ENCODE assay signal across 8 cellular contexts in genomic region chr11:65779669-65779918, GRCh38. TPM values are rescaled to one million over a fixed set of nuclear protein-coding genes. Genes with fewer than 3 reads are reported as not detected.
DNase-seq lines count a peak whose midpoint lies in the region; ATAC-seq and TF ChIP-seq lines count a peak whose summit lies in the region.

No MANE protein-coding gene starts in this region.

- no peaks in the 10 kb centered on the region for H3K9me3 ChIP-seq in CD8-positive, alpha-beta memory T cell (ENCODE audit: low read length)
- H3K9me3 ChIP-seq in PC-3 (ENCODE audit: low read length) = no peaks in the 10 kb centered on the region
- H3K9me3 ChIP-seq in trophoblast cell (ENCODE audit: insufficient read depth, low read depth, low read length) = peaks cover 2% of the 10 kb centered on the region

- H4K12ac ChIP-seq in trophoblast cell (ENCODE audit: low read depth, low read length) = peak overlapping the region; percentile 89

- H3K79me2 ChIP-seq in PC-3 (ENCODE audit: low read length) (peaks cover 44% of the 10 kb centered on the region), trophoblast cell (ENCODE audit: control insufficient read depth, insufficient read depth, low read length, poor library complexity) (peaks cover 29% of the 10 kb centered on the region)

- H2BK5ac ChIP-seq in trophoblast cell (ENCODE audit: low read depth, low read length, poor library complexity) = peak overlapping the region; percentile 98

- no peaks in the 10 kb centered on the region for H3K27me3 Mint-ChIP-seq in CD8-positive, alpha-beta memory T cell

- H3K9me2 ChIP-seq in PC-3 (replicated peaks; ENCODE audit: low read length) = no peaks in the 10 kb centered on the region

- peak overlapping the region; percentile 97 for H4K8ac ChIP-seq in trophoblast cell (ENCODE audit: low read depth, low read length)

- no peaks in the 10 kb centered on the region for H3K9me3 Mint-ChIP-seq in CD8-positive, alpha-beta memory T cell

- peak overlapping the region; percentile 74 for H3K18ac ChIP-seq in trophoblast cell (ENCODE audit: low read length)

- H3K4ac ChIP-seq in trophoblast cell (ENCODE audit: low read depth, low read length) = peak overlapping the region; percentile 58

- H3K23ac ChIP-seq in trophoblast cell (ENCODE audit: low read length) = no peak overlapping the region

- H3K4me2 ChIP-seq in PC-3 (ENCODE audit: low read length) = peak overlapping the region; percentile 96
- peak overlapping the region; percentile 93 for H3K4me2 ChIP-seq in trophoblast cell (ENCODE audit: low read length)

- POLR2A ChIA-PET in CD8-positive, alpha-beta memory T cell (lab: Charles Lee) = no interaction called here
- POLR2A ChIA-PET in PC-3 (lab: Charles Lee; ENCODE audit: unreplicated experiment) = interaction anchor here (0.5 to 0.7 kb wide), 2 partner anchors 37 to 500 kb away, joined by 4 to 5 read pairs; no protein-coding TSS in a partner anchor

- peak overlapping the region; percentile 61 for H2AK5ac ChIP-seq in trophoblast cell (ENCODE audit: low read length)

- CTCF ChIA-PET in CD8-positive, alpha-beta memory T cell (lab: Charles Lee) = interaction anchor here (0.8 to 3.8 kb wide), 31 partner anchors 9 to 738 kb away, joined by 3 to 47 read pairs (median 5); partner anchors contain the start of genes CCDC85B, FIBP, MUS81 and RNASEH2C
- CTCF ChIA-PET in PC-3 (lab: Charles Lee) = interaction anchor here (0.7 to 2.1 kb wide), 9 partner anchors 9 to 207 kb away, joined by 4 to 44 read pairs (median 6); partner anchors contain the start of genes KAT5 and MUS81

- H3K9ac ChIP-seq in PC-3 (ENCODE audit: low read length) = peak overlapping the region; percentile 74
- peak overlapping the region; percentile 65 for H3K9ac ChIP-seq in trophoblast cell (ENCODE audit: low read length)

- TF ChIP-seq CTCF in PC-3 (conservative IDR thresholded peaks at IDR 0.05; ENCODE audit: low read depth, low read length) = no peak
- TF ChIP-seq CTCF in epithelial cell of proximal tubule (conservative IDR thresholded peaks at IDR 0.05; ENCODE audit: low read depth, low read length) = no peak

- H3K4me3 Mint-ChIP-seq in CD8-positive, alpha-beta memory T cell = peak overlapping the region; percentile 32 to 92 (median 84)

- WGBS in trophoblast cell (ENCODE audit: extremely low coverage, insufficient coverage, insufficient read length) = no CpG with 5 or more reads among the region's 12 CpGs

- no TSS peak for BruUV-seq in PC-3 (replicated peaks; lab: Mats Ljungman, UMichigan)

- peaks cover 22% of the 10 kb centered on the region for H4K20me1 ChIP-seq in PC-3 (ENCODE audit: low read length)

- peak overlapping the region in 1 of 8 donors; percentile 40 for H3K27ac Mint-ChIP-seq in CD8-positive, alpha-beta memory T cell

- peaks cover 61% of the 10 kb centered on the region for H3K79me1 ChIP-seq in trophoblast cell (ENCODE audit: low read length)

- H3K4me3 ChIP-seq in CD8-positive, alpha-beta memory T cell (ENCODE audit: low read length) = peak overlapping the region; percentile 76
- H3K4me3 ChIP-seq in PC-3 (ENCODE audit: low read length) (peak overlapping the region; percentile 84), epithelial cell of proximal tubule (ENCODE audit: low read depth, low read length) (peak overlapping the region; percentile 77), trophoblast cell (ENCODE audit: low read depth, low read length) (peak overlapping the region; percentile 82)

- H3K27ac ChIP-seq in CD8-positive, alpha-beta memory T cell (ENCODE audit: low read depth, low read length) = peak overlapping the region; percentile 24
- no peak overlapping the region for H3K27ac ChIP-seq in PC-3 (ENCODE audit: low read length)
- peak overlapping the region; percentile 96 for H3K27ac ChIP-seq in trophoblast cell (ENCODE audit: low read depth, low read length)

- peak overlapping the region; percentile 100 for H4K91ac ChIP-seq in trophoblast cell (ENCODE audit: low read depth, low read length)

- H2BK120ac ChIP-seq in trophoblast cell (ENCODE audit: insufficient read depth, low read length, poor library complexity) = peak overlapping the region; percentile 97

- peaks cover 0 to 33% (median 6%) of the 10 kb centered on the region in 3 donors for H3K4me1 Mint-ChIP-seq in CD8-positive, alpha-beta memory T cell

- no peak for DNase-seq in CD8-positive, alpha-beta memory T cell
- no peak for DNase-seq in PC-3
- no peak for DNase-seq in epithelial cell of proximal tubule (ENCODE audit: low read depth)
- DNase-seq in trophoblast cell = peak; percentile 46 to 54
- no peak for DNase-seq in GM03348 (ENCODE audit: low spot score)
- no peak for DNase-seq in activated gamma-delta T cell treated with Interleukin-2 at 50 U/mL for 16 hours

- TF ChIP-seq POLR2A in GM18505 (IDR thresholded peaks at IDR 0.05; ENCODE audit: borderline replicate concordance, extremely low read depth, insufficient read depth, insufficient read length) = no peak

- peak overlapping the region; percentile 71 for H3K14ac ChIP-seq in trophoblast cell (ENCODE audit: low read length)

- intact Hi-C loops in PC-3 (cut with micrococcal nuclease) = no loop called here

- H3K27me3 ChIP-seq in CD8-positive, alpha-beta memory T cell (ENCODE audit: insufficient read depth, low read length, poor library complexity, severe bottlenecking) = no peaks in the 10 kb centered on the region
- no peaks in the 10 kb centered on the region for H3K27me3 ChIP-seq in PC-3 (ENCODE audit: low read length)
- H3K27me3 ChIP-seq in trophoblast cell (ENCODE audit: insufficient read depth, low read length) = no peaks in the 10 kb centered on the region

- peak overlapping the region; percentile 13 for H2BK12ac ChIP-seq in trophoblast cell (ENCODE audit: low read length)

- no peaks in the 10 kb centered on the region for H3K36me3 ChIP-seq in CD8-positive, alpha-beta memory T cell (ENCODE audit: insufficient read depth, low read length)
- H3K36me3 ChIP-seq in PC-3 (ENCODE audit: low read depth, low read length) (peaks cover 19% of the 10 kb centered on the region; the same call in 1 of the 2 replicates), trophoblast cell (ENCODE audit: control insufficient read depth in 1 of 2, insufficient read depth in 2 of 2, low read length in 2 of 2) (peaks cover 23 to 28% of the 10 kb centered on the region in 2 experiments)

- H3F3A ChIP-seq in PC-3 (ENCODE audit: low read length, unreplicated experiment) = no peaks in the 10 kb centered on the region

- peaks cover 12% of the 10 kb centered on the region for H3K4me1 ChIP-seq in CD8-positive, alpha-beta memory T cell (ENCODE audit: insufficient read depth, low read length)
- H3K4me1 ChIP-seq in PC-3 (ENCODE audit: insufficient read depth, low read length) = peaks cover 23% of the 10 kb centered on the region
- peaks cover 38 to 44% of the 10 kb centered on the region in 2 experiments for H3K4me1 ChIP-seq in trophoblast cell (ENCODE audit: control insufficient read depth in 1 of 2, insufficient read depth in 2 of 2, low read length in 2 of 2)

- H3K36me3 Mint-ChIP-seq in CD8-positive, alpha-beta memory T cell = peaks cover 0 to 27% (median 0%) of the 10 kb centered on the region in 3 donors

- peak; percentile 3 for ATAC-seq in PC-3
- no peak for ATAC-seq in GM19035 (IDR thresholded peaks at IDR 0.05; ENCODE audit: unreplicated experiment)
- no peak for ATAC-seq in GM18505 (IDR thresholded peaks at IDR 0.05; ENCODE audit: unreplicated experiment)

- H2AFZ ChIP-seq in PC-3 (ENCODE audit: low read length) = no peak overlapping the region
- H2AFZ ChIP-seq in trophoblast cell (ENCODE audit: insufficient read depth, low read length, poor library complexity) = peak overlapping the region; percentile 14

RNA-seq across cellular contexts. Expression of gene AP5B1, which starts 1.2 kb away (rescaled TPM):
- 10 to 100 TPM; 16.2 to 17.4 TPM for total RNA-seq in CD8-positive, alpha-beta memory T cell
- 18.1 TPM for polyA plus RNA-seq in CD8-positive, alpha-beta memory T cell
- total RNA-seq in PC-3 (2014; rRNA removed) (24.2 and 31.4 TPM in 2 replicates), epithelial cell of proximal tubule (14.0 and 17.9 TPM in 2 replicates)
- polyA plus RNA-seq in trophoblast cell (2013) = 13.5 and 14.6 TPM in 2 replicates

RNA-seq across cellular contexts. Expression of gene OVOL1, which starts 7.3 kb away (rescaled TPM):
- not detected for total RNA-seq in CD8-positive, alpha-beta memory T cell
- polyA plus RNA-seq in CD8-positive, alpha-beta memory T cell = not detected
- total RNA-seq in PC-3 (2014; rRNA removed) = 17.1 and 18.1 TPM in 2 replicates
- 4.8 and 12.5 TPM in 2 replicates for total RNA-seq in epithelial cell of proximal tubule
- 74.8 and 82.7 TPM in 2 replicates for polyA plus RNA-seq in trophoblast cell (2013)

RNA-seq across cellular contexts. Expression of gene SNX32, which starts 54.2 kb away (rescaled TPM):
- total RNA-seq in CD8-positive, alpha-beta memory T cell = 1 to 10 TPM; 2.0 to 2.8 TPM
- 0.77 TPM for polyA plus RNA-seq in CD8-positive, alpha-beta memory T cell
- not detected in 2 replicates for total RNA-seq in PC-3 (2014; rRNA removed)
- total RNA-seq in epithelial cell of proximal tubule = 2.1 TPM in 1 of 2 replicates, not detected in the other
- polyA plus RNA-seq in trophoblast cell (2013) = 0.22 and 0.27 TPM in 2 replicates

RNA-seq across cellular contexts. Expression of gene RNASEH2C, which starts 59.0 kb away (rescaled TPM):
- 100 to 1,000 TPM; 106 to 114 TPM for total RNA-seq in CD8-positive, alpha-beta memory T cell
- polyA plus RNA-seq in CD8-positive, alpha-beta memory T cell = 87.7 TPM
- total RNA-seq in PC-3 (2014; rRNA removed) = 96.2 and 172 TPM in 2 replicates
- 76.7 and 81.1 TPM in 2 replicates for total RNA-seq in epithelial cell of proximal tubule
- 50.6 and 52.2 TPM in 2 replicates for polyA plus RNA-seq in trophoblast cell (2013)

Comparison
In these comparisons a context has a peak if more than half of its experiments do, and no peak if none do; other contexts are left out.
1. DNase-seq: peak in trophoblast cell (2 of 2); none in CD8-positive, alpha-beta memory T cell (0 of 5), PC-3 (single experiment), epithelial cell of proximal tubule (single experiment), GM03348 (single experiment) and activated gamma-delta T cell treated with Interleukin-2 at 50 U/mL for 16 hours (single experiment).
2. Peak in every context shown above with its lines, with median percentiles within 50 percentile points of each other: H3K4me3 ChIP-seq.